8 cellular contexts compared by ENCODE assay signal in genomic region chr10:90319188-90319914, GRCh38.
DNase-seq lines count a peak whose midpoint lies in the region; ATAC-seq and TF ChIP-seq lines count a peak whose summit lies in the region.

No MANE protein-coding gene starts in this region.

- no peak overlapping the region for H3K4me3 ChIP-seq in PC-3 (ENCODE audit: low read length)
- no peak overlapping the region for H3K4me3 ChIP-seq in left ventricle myocardium inferior

- intact Hi-C loops in PC-3 (cut with micrococcal nuclease), result loop anchor here (10.0 kb wide), 1 partner anchor 265 kb away; no protein-coding TSS in a partner anchor
- intact Hi-C loops in left ventricle myocardium inferior (cut with micrococcal nuclease), result no loop called here

- no peaks in the 10 kb centered on the region for H3K79me2 ChIP-seq in PC-3 (ENCODE audit: low read length)

- H3K9me2 ChIP-seq in PC-3 (replicated peaks; ENCODE audit: low read length), result no peaks in the 10 kb centered on the region

- H3K9me3 ChIP-seq in PC-3 (ENCODE audit: low read length) (no peaks in the 10 kb centered on the region), left ventricle myocardium inferior (replicated peaks) (no peaks in the 10 kb centered on the region)

- H3K27me3 ChIP-seq in PC-3 (ENCODE audit: low read length) (no peaks in the 10 kb centered on the region), foreskin keratinocyte (no peaks in the 10 kb centered on the region), left ventricle myocardium inferior (ENCODE audit: low read depth) (no peaks in the 10 kb centered on the region)

- TF ChIP-seq CTCF in PC-3 (conservative IDR thresholded peaks at IDR 0.05; ENCODE audit: low read depth, low read length), result no peak
- TF ChIP-seq CTCF in foreskin keratinocyte (conservative IDR thresholded peaks at IDR 0.05), result no peak
- no peak for TF ChIP-seq CTCF in left ventricle myocardium inferior (IDR thresholded peaks at IDR 0.05; ENCODE audit: borderline replicate concordance)

- no peak overlapping the region for H2AFZ ChIP-seq in PC-3 (ENCODE audit: low read length)

- no peaks in the 10 kb centered on the region for H3K36me3 ChIP-seq in PC-3 (ENCODE audit: low read depth, low read length)
- H3K36me3 ChIP-seq in left ventricle myocardium inferior, result no peaks in the 10 kb centered on the region

- peak overlapping the region; percentile 57 for H3K4me2 ChIP-seq in PC-3 (ENCODE audit: low read length)

- peak overlapping the region; percentile 27; the same call in 1 of the 2 replicates for H3K9ac ChIP-seq in PC-3 (ENCODE audit: low read length)

- peak; percentile 88 for ATAC-seq in GM18867 (IDR thresholded peaks at IDR 0.05; ENCODE audit: unreplicated experiment)
- ATAC-seq in HG02973 (IDR thresholded peaks at IDR 0.05; ENCODE audit: unreplicated experiment), result peak; percentile 97
- peak; percentile 97 for ATAC-seq in PC-3
- ATAC-seq in foreskin keratinocyte, result peak; percentile 94

- CTCF ChIA-PET in PC-3 (lab: Charles Lee), result no interaction called here

- no TSS peak for BruUV-seq in PC-3 (replicated peaks; lab: Mats Ljungman, UMichigan)

- peak; percentile 58 for DNase-seq in AG08396 (ENCODE audit: low spot score)
- peak; percentile 96 for DNase-seq in PC-3
- peak; percentile 72 to 92 for DNase-seq in foreskin keratinocyte
- DNase-seq in GM19240 (ENCODE audit: insufficient read length, low spot score), result no peak
- no peak for DNase-seq in retina
- no peak for DNase-seq in left ventricle myocardium inferior

- H3K27ac ChIP-seq in PC-3 (ENCODE audit: low read length) (peak overlapping the region; percentile 89), foreskin keratinocyte (peak overlapping the region; percentile 2), left ventricle myocardium inferior (replicated peaks) (no peak overlapping the region)

- no peaks in the 10 kb centered on the region for H3F3A ChIP-seq in PC-3 (ENCODE audit: low read length, unreplicated experiment)

- no peaks in the 10 kb centered on the region for H4K20me1 ChIP-seq in PC-3 (ENCODE audit: low read length)

- POLR2A ChIA-PET in PC-3 (lab: Charles Lee; ENCODE audit: unreplicated experiment), result no interaction called here

- H3K4me1 ChIP-seq in PC-3 (ENCODE audit: insufficient read depth, low read length) (peaks cover 30% of the 10 kb centered on the region), foreskin keratinocyte (peaks cover 27% of the 10 kb centered on the region), left ventricle myocardium inferior (no peaks in the 10 kb centered on the region)

Comparison
In these comparisons a context has a peak if more than half of its experiments do, and no peak if none do; other contexts are left out.
1. DNase-seq: peak in AG08396 (single experiment), PC-3 (single experiment) and foreskin keratinocyte (2 of 2); none in GM19240 (single experiment), retina (single experiment) and left ventricle myocardium inferior (single experiment).
2. Peak in every context shown above with its lines, with median percentiles within 50 percentile points of each other: ATAC-seq.